ENCODE assay signal across 16 cellular contexts in the genomic region with DNA sequence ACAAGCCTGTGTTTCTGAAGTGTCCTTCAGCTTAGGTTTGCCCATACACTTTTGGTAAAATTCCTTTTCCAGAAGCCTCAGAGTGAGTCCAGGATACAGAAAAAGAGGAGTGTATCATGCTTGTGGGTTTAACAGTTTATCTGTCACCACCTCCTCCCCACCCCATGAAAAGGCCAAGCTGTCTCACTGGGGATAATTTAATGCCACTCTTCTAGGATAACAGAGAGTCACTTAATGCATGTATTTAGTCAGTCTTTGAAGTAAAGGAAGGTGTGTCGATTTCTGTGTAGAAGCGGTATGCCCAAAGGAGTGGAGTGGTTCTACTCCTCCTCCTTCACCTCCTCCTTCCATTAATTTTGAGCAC.
A peak's percentile ranks its signal among the peaks of the same experiment; 100 is the strongest.
DNase-seq lines count a peak whose midpoint lies in the region; ATAC-seq and TF ChIP-seq lines count a peak whose summit lies in the region.
"Had no signal": no experiment of that assay in that cellular context is flagged by ENCODE, and none has a peak within 500 bp of the region (broad histone marks: within the 10 kb centered on the region; RNA-seq: fewer than 3 reads in every experiment).

No MANE protein-coding gene starts in this region.

- no peaks in the 10 kb centered on the region for H3K9me3 ChIP-seq in colonic mucosa
- H3K9me3 ChIP-seq in uterus, result no peaks in the 10 kb centered on the region

- no peak for TF ChIP-seq CTCF in colonic mucosa (IDR thresholded peaks at IDR 0.05)
- TF ChIP-seq CTCF in uterus (IDR thresholded peaks at IDR 0.05), result no peak

- no peaks in the 10 kb centered on the region for H3K36me3 Mint-ChIP-seq in activated naive CD8-positive, alpha-beta T cell treated with anti-CD3 and anti-CD28 coated beads, Interleukin-2, amount 50 U/mL, for 24 hours (ENCODE audit: low read depth)
- no peaks in the 10 kb centered on the region for H3K36me3 Mint-ChIP-seq in activated naive CD8-positive, alpha-beta T cell treated with anti-CD3 and anti-CD28 coated beads for 36 hours
- no peaks in the 10 kb centered on the region for H3K36me3 Mint-ChIP-seq in natural killer cell treated with Interleukin-12 subunit alpha and Interleukin-12 subunit beta and Interleukin-15 and Interleukin-18, amount 100 ng/mL, for 72 hours
- H3K36me3 Mint-ChIP-seq in activated T-helper 2 cell treated with anti-CD3 and anti-CD28 coated beads, Interferon-gamma antibody, Interleukin-2, Interleukin-4, amounts not matched to agents 10 μg/mL and 5 μg/mL and 100 μg/mL, durations not matched to agents 14 hours and 24 hours and 36 hours (ENCODE audit: low read depth), result no peaks in the 10 kb centered on the region
- H3K36me3 Mint-ChIP-seq: stimulated activated naive B cell treated with anti-CD40 and anti-IgM and Interleukin-4, amounts not matched to agents 10 μg/mL and 1 μg/mL and 100 μg/mL, for 72 hours had no signal

- no peak for ATAC-seq in activated naive CD8-positive, alpha-beta T cell treated with anti-CD3 and anti-CD28 coated beads, Interleukin-2, amount 50 U/mL, for 24 hours
- ATAC-seq in natural killer cell treated with Interleukin-12 subunit alpha and Interleukin-12 subunit beta and Interleukin-15 and Interleukin-18, amount 100 ng/mL, for 72 hours, result no peak
- ATAC-seq: stimulated activated naive B cell treated with anti-CD40 and anti-IgM and Interleukin-4, amounts not matched to agents 10 μg/mL and 1 μg/mL and 100 μg/mL, for 72 hours had no signal

- H3K9me3 Mint-ChIP-seq in activated naive CD8-positive, alpha-beta T cell treated with anti-CD3 and anti-CD28 coated beads, Interleukin-2, amount 50 U/mL, for 24 hours, result no peaks in the 10 kb centered on the region
- H3K9me3 Mint-ChIP-seq in activated naive CD8-positive, alpha-beta T cell treated with anti-CD3 and anti-CD28 coated beads for 36 hours, result no peaks in the 10 kb centered on the region
- H3K9me3 Mint-ChIP-seq in natural killer cell treated with Interleukin-12 subunit alpha and Interleukin-12 subunit beta and Interleukin-15 and Interleukin-18, amount 100 ng/mL, for 72 hours, result no peaks in the 10 kb centered on the region
- H3K9me3 Mint-ChIP-seq in activated T-helper 2 cell treated with anti-CD3 and anti-CD28 coated beads, Interferon-gamma antibody, Interleukin-2, Interleukin-4, amounts not matched to agents 10 μg/mL and 5 μg/mL and 100 μg/mL, durations not matched to agents 14 hours and 24 hours and 36 hours, result no peaks in the 10 kb centered on the region
- H3K9me3 Mint-ChIP-seq: activated B cell treated with CpG ODN at 0.5 μM for 24 hours; stimulated activated naive B cell treated with anti-CD40 and anti-IgM and Interleukin-4, amounts not matched to agents 10 μg/mL and 1 μg/mL and 100 μg/mL, for 72 hours had no signal

- H3K27ac ChIP-seq in colonic mucosa (peak overlapping the region; percentile 41), uterus (peak overlapping the region; percentile 76 to 87)
- H3K27ac ChIP-seq: parathyroid adenoma had no signal

- no peaks in the 10 kb centered on the region for H3K27me3 Mint-ChIP-seq in activated naive CD8-positive, alpha-beta T cell treated with anti-CD3 and anti-CD28 coated beads, Interleukin-2, amount 50 U/mL, for 24 hours
- no peaks in the 10 kb centered on the region for H3K27me3 Mint-ChIP-seq in activated naive CD8-positive, alpha-beta T cell treated with anti-CD3 and anti-CD28 coated beads for 36 hours
- H3K27me3 Mint-ChIP-seq in natural killer cell treated with Interleukin-12 subunit alpha and Interleukin-12 subunit beta and Interleukin-15 and Interleukin-18, amount 100 ng/mL, for 72 hours, result peaks cover 0 to 2% of the 10 kb centered on the region in 2 donors
- H3K27me3 Mint-ChIP-seq in activated T-helper 2 cell treated with anti-CD3 and anti-CD28 coated beads, Interferon-gamma antibody, Interleukin-2, Interleukin-4, amounts not matched to agents 10 μg/mL and 5 μg/mL and 100 μg/mL, durations not matched to agents 14 hours and 24 hours and 36 hours (ENCODE audit: low read depth), result peaks cover 16% of the 10 kb centered on the region
- H3K27me3 Mint-ChIP-seq: stimulated activated naive B cell treated with anti-CD40 and anti-IgM and Interleukin-4, amounts not matched to agents 10 μg/mL and 1 μg/mL and 100 μg/mL, for 72 hours had no signal

- intact Hi-C loops in colonic mucosa (cut with DNase I), result no loop called here
- intact Hi-C loops in uterus (cut with DNase I; ENCODE audit: low total_unique reads), result no loop called here
- intact Hi-C loops in activated T-helper 2 cell treated with anti-CD3 and anti-CD28 coated beads, Interferon-gamma antibody, Interleukin-2, Interleukin-4, amounts not matched to agents 10 μg/mL and 5 μg/mL and 100 μg/mL, durations not matched to agents 14 hours and 24 hours and 36 hours (cut with micrococcal nuclease), result no loop called here

- no peaks in the 10 kb centered on the region for H3K4me1 ChIP-seq in colonic mucosa
- peaks cover 0 to under 1% of the 10 kb centered on the region in 2 donors for H3K4me1 ChIP-seq in uterus
- H3K4me1 ChIP-seq: parathyroid adenoma had no signal

- TF ChIP-seq POLR2A in uterus (IDR thresholded peaks at IDR 0.05), result no peak

- no peak overlapping the region for H3K4me3 Mint-ChIP-seq in activated naive CD8-positive, alpha-beta T cell treated with anti-CD3 and anti-CD28 coated beads, Interleukin-2, amount 50 U/mL, for 24 hours
- no peak overlapping the region for H3K4me3 Mint-ChIP-seq in activated naive CD8-positive, alpha-beta T cell treated with anti-CD3 and anti-CD28 coated beads for 36 hours
- H3K4me3 Mint-ChIP-seq in natural killer cell treated with Interleukin-12 subunit alpha and Interleukin-12 subunit beta and Interleukin-15 and Interleukin-18, amount 100 ng/mL, for 72 hours, result no peak overlapping the region
- H3K4me3 Mint-ChIP-seq in activated T-helper 2 cell treated with anti-CD3 and anti-CD28 coated beads, Interferon-gamma antibody, Interleukin-2, Interleukin-4, amounts not matched to agents 10 μg/mL and 5 μg/mL and 100 μg/mL, durations not matched to agents 14 hours and 24 hours and 36 hours (ENCODE audit: low read depth), result no peak overlapping the region
- H3K4me3 Mint-ChIP-seq: activated B cell treated with CpG ODN at 0.5 μM for 24 hours; stimulated activated naive B cell treated with anti-CD40 and anti-IgM and Interleukin-4, amounts not matched to agents 10 μg/mL and 1 μg/mL and 100 μg/mL, for 72 hours had no signal

- peaks cover 34% of the 10 kb centered on the region for H3K4me1 Mint-ChIP-seq in activated naive CD8-positive, alpha-beta T cell treated with anti-CD3 and anti-CD28 coated beads, Interleukin-2, amount 50 U/mL, for 24 hours
- peaks cover 30% of the 10 kb centered on the region for H3K4me1 Mint-ChIP-seq in activated naive CD8-positive, alpha-beta T cell treated with anti-CD3 and anti-CD28 coated beads for 36 hours
- H3K4me1 Mint-ChIP-seq in natural killer cell treated with Interleukin-12 subunit alpha and Interleukin-12 subunit beta and Interleukin-15 and Interleukin-18, amount 100 ng/mL, for 72 hours (ENCODE audit: low read depth in 2 of 2), result peaks cover 43 to 44% of the 10 kb centered on the region in 2 donors
- peaks cover 13% of the 10 kb centered on the region for H3K4me1 Mint-ChIP-seq in activated T-helper 2 cell treated with anti-CD3 and anti-CD28 coated beads, Interferon-gamma antibody, Interleukin-2, Interleukin-4, amounts not matched to agents 10 μg/mL and 5 μg/mL and 100 μg/mL, durations not matched to agents 14 hours and 24 hours and 36 hours (ENCODE audit: low read depth)

- H3K27ac Mint-ChIP-seq in activated naive CD8-positive, alpha-beta T cell treated with anti-CD3 and anti-CD28 coated beads, Interleukin-2, amount 50 U/mL, for 24 hours, result peak overlapping the region; percentile 21
- no peak overlapping the region for H3K27ac Mint-ChIP-seq in activated naive CD8-positive, alpha-beta T cell treated with anti-CD3 and anti-CD28 coated beads for 36 hours
- H3K27ac Mint-ChIP-seq in natural killer cell treated with Interleukin-12 subunit alpha and Interleukin-12 subunit beta and Interleukin-15 and Interleukin-18, amount 100 ng/mL, for 72 hours, result peak overlapping the region; percentile 68 to 79
- no peak overlapping the region for H3K27ac Mint-ChIP-seq in activated T-helper 2 cell treated with anti-CD3 and anti-CD28 coated beads, Interferon-gamma antibody, Interleukin-2, Interleukin-4, amounts not matched to agents 10 μg/mL and 5 μg/mL and 100 μg/mL, durations not matched to agents 14 hours and 24 hours and 36 hours
- H3K27ac Mint-ChIP-seq: activated B cell treated with CpG ODN at 0.5 μM for 24 hours; stimulated activated naive B cell treated with anti-CD40 and anti-IgM and Interleukin-4, amounts not matched to agents 10 μg/mL and 1 μg/mL and 100 μg/mL, for 72 hours had no signal

- no peak for DNase-seq in activated naive CD8-positive, alpha-beta T cell treated with anti-CD3 and anti-CD28 coated beads, Interleukin-2, amount 50 U/mL, for 24 hours
- no peak for DNase-seq in activated naive CD8-positive, alpha-beta T cell treated with anti-CD3 and anti-CD28 coated beads for 36 hours
- DNase-seq in colonic mucosa (no peak), uterus (no peak), DMS153 (lab: John Stamatoyannopoulos, UW) (no peak)
- no peak for DNase-seq in natural killer cell treated with Interleukin-12 subunit alpha and Interleukin-12 subunit beta and Interleukin-15 and Interleukin-18, amount 100 ng/mL, for 72 hours (ENCODE audit: low spot score)
- DNase-seq in activated naive CD4-positive, alpha-beta T cell treated with anti-CD3 and anti-CD28 coated beads, Interleukin-2, amount 50 U/mL, for 16 hours, result no peak
- no peak for DNase-seq in activated T-helper 2 cell treated with anti-CD3 and anti-CD28 coated beads, Interferon-gamma antibody, Interleukin-2, Interleukin-4, amounts not matched to agents 10 μg/mL and 5 μg/mL and 100 μg/mL, durations not matched to agents 14 hours and 24 hours and 36 hours (ENCODE audit: low spot score)
- DNase-seq: activated B cell treated with CpG ODN at 0.5 μM for 24 hours; activated effector memory CD4-positive, alpha-beta T cell treated with Interleukin-2 at 50 U/mL for 16 hours; glutamatergic neuron; KG1; kidney; NCI-H1417 treated with DMSO at 0.1 percent for 48 hours; stimulated activated naive B cell treated with anti-CD40 and anti-IgM and Interleukin-4, amounts not matched to agents 10 μg/mL and 1 μg/mL and 100 μg/mL, for 72 hours had no signal

- H3K36me3 ChIP-seq in colonic mucosa (no peaks in the 10 kb centered on the region), uterus (no peaks in the 10 kb centered on the region)

- no peak overlapping the region for H3K4me3 ChIP-seq in colonic mucosa
- no peak overlapping the region for H3K4me3 ChIP-seq in uterus

- no peaks in the 10 kb centered on the region for H3K27me3 ChIP-seq in colonic mucosa
- no peaks in the 10 kb centered on the region for H3K27me3 ChIP-seq in uterus

- no peak overlapping the region for H3K9ac ChIP-seq in colonic mucosa (ENCODE audit: low read depth in 2 of 2, low read length in 2 of 2)
- H3K9ac ChIP-seq: parathyroid adenoma had no signal

Comparison
In these comparisons a context has a peak if more than half of its experiments do, and no peak if none do; other contexts are left out.
1. H3K27ac Mint-ChIP-seq: peak in activated naive CD8-positive, alpha-beta T cell treated with anti-CD3 and anti-CD28 coated beads, Interleukin-2, amount 50 U/mL, for 24 hours (single experiment) and natural killer cell treated with Interleukin-12 subunit alpha and Interleukin-12 subunit beta and Interleukin-15 and Interleukin-18, amount 100 ng/mL, for 72 hours (2 of 2); none in activated naive CD8-positive, alpha-beta T cell treated with anti-CD3 and anti-CD28 coated beads for 36 hours (single experiment) and activated T-helper 2 cell treated with anti-CD3 and anti-CD28 coated beads, Interferon-gamma antibody, Interleukin-2, Interleukin-4, amounts not matched to agents 10 μg/mL and 5 μg/mL and 100 μg/mL, durations not matched to agents 14 hours and 24 hours and 36 hours (single experiment).